ENCODE assay signal across 8 cellular contexts in genomic region chr13:39602614-39603366, GRCh38. TPM values are rescaled to one million over a fixed set of nuclear protein-coding genes. Genes with fewer than 3 reads are reported as not detected.
A peak's percentile ranks its signal among the peaks of the same experiment; 100 is the strongest.
DNase-seq lines count a peak whose midpoint lies in the region; ATAC-seq and TF ChIP-seq lines count a peak whose summit lies in the region.

TSS of gene LHFPL6 (minus strand) at chr13:39603193.

- H3K27me3 Mint-ChIP-seq in activated T-helper 1 cell treated with anti-CD3 and anti-CD28 coated beads, Interleukin-12 subunit alpha, Interleukin-12 subunit beta, Interleukin-2, Interleukin-4 antibody, amounts not matched to agents 30 ng/mL and 10 ng/mL and 1 ng/mL, durations not matched to agents 14 hours and 24 hours and 36 hours (ENCODE audit: insufficient read depth) = peaks cover 47% of the 10 kb centered on the region
- peaks cover 24 to 42% (median 41%) of the 10 kb centered on the region in 3 donors for H3K27me3 Mint-ChIP-seq in naive B cell
- H3K27me3 Mint-ChIP-seq in stimulated activated naive CD8-positive, alpha-beta T cell treated with anti-CD3 and anti-CD28 coated beads, Interleukin-15, Interleukin-2, amounts not matched to agents 100 ng/mL and 50 ng/mL, for 24 hours = peaks cover 65% of the 10 kb centered on the region

- H3K4me3 ChIP-seq in fibroblast of mammary gland (ENCODE audit: control insufficient read depth, low read depth, low read length) = peak within 1 kb of the TSS; percentile 85

- TF ChIP-seq CTCF in fibroblast of mammary gland (conservative IDR thresholded peaks at IDR 0.05; ENCODE audit: control insufficient read depth, insufficient read depth, low read depth, low read length) = peak; percentile 31

- intact Hi-C loops in activated T-helper 1 cell treated with anti-CD3 and anti-CD28 coated beads, Interleukin-12 subunit alpha, Interleukin-12 subunit beta, Interleukin-2, Interleukin-4 antibody, amounts not matched to agents 30 ng/mL and 10 ng/mL and 1 ng/mL, durations not matched to agents 14 hours and 24 hours and 36 hours (cut with micrococcal nuclease) = loop anchor here (2.0 to 5.0 kb wide), 3 partner anchors 52 to 565 kb away; partner anchors contain the start of genes COG6, NHLRC3 and PROSER1

- DNase-seq in CD1c-positive myeloid dendritic cell (ENCODE audit: extremely low spot score) (peak; percentile 65), OCI-M1 (lab: John Stamatoyannopoulos, UW) (peak; percentile 53), fibroblast of mammary gland (ENCODE audit: low read depth) (peak; percentile 69), naive B cell (peak; percentile 19)
- DNase-seq in activated T-helper 1 cell treated with anti-CD3 and anti-CD28 coated beads, Interleukin-12 subunit alpha, Interleukin-12 subunit beta, Interleukin-2, Interleukin-4 antibody, amounts not matched to agents 30 ng/mL and 10 ng/mL and 1 ng/mL, durations not matched to agents 14 hours and 24 hours and 36 hours (ENCODE audit: low spot score) = peak; percentile 67

- no peaks in the 10 kb centered on the region for H3K36me3 Mint-ChIP-seq in activated T-helper 1 cell treated with anti-CD3 and anti-CD28 coated beads, Interleukin-12 subunit alpha, Interleukin-12 subunit beta, Interleukin-2, Interleukin-4 antibody, amounts not matched to agents 30 ng/mL and 10 ng/mL and 1 ng/mL, durations not matched to agents 14 hours and 24 hours and 36 hours (ENCODE audit: low read depth)
- H3K36me3 Mint-ChIP-seq in naive B cell = no peaks in the 10 kb centered on the region
- H3K36me3 Mint-ChIP-seq in stimulated activated naive CD8-positive, alpha-beta T cell treated with anti-CD3 and anti-CD28 coated beads, Interleukin-15, Interleukin-2, amounts not matched to agents 100 ng/mL and 50 ng/mL, for 24 hours (ENCODE audit: low read depth) = no peaks in the 10 kb centered on the region

- H3K9me3 Mint-ChIP-seq in activated T-helper 1 cell treated with anti-CD3 and anti-CD28 coated beads, Interleukin-12 subunit alpha, Interleukin-12 subunit beta, Interleukin-2, Interleukin-4 antibody, amounts not matched to agents 30 ng/mL and 10 ng/mL and 1 ng/mL, durations not matched to agents 14 hours and 24 hours and 36 hours = no peaks in the 10 kb centered on the region
- no peaks in the 10 kb centered on the region for H3K9me3 Mint-ChIP-seq in naive B cell
- no peaks in the 10 kb centered on the region for H3K9me3 Mint-ChIP-seq in stimulated activated naive CD8-positive, alpha-beta T cell treated with anti-CD3 and anti-CD28 coated beads, Interleukin-15, Interleukin-2, amounts not matched to agents 100 ng/mL and 50 ng/mL, for 24 hours

- ATAC-seq in GM19452 (IDR thresholded peaks at IDR 0.05; ENCODE audit: unreplicated experiment) (peak; percentile 93), HG03558 (IDR thresholded peaks at IDR 0.05; ENCODE audit: extremely low read depth, unreplicated experiment) (peak; percentile 61), naive B cell (ENCODE audit: low read depth in 2 of 2) (peak; percentile 88 to 90)

- peaks cover 16% of the 10 kb centered on the region for H3K4me1 Mint-ChIP-seq in activated T-helper 1 cell treated with anti-CD3 and anti-CD28 coated beads, Interleukin-12 subunit alpha, Interleukin-12 subunit beta, Interleukin-2, Interleukin-4 antibody, amounts not matched to agents 30 ng/mL and 10 ng/mL and 1 ng/mL, durations not matched to agents 14 hours and 24 hours and 36 hours (ENCODE audit: low read depth)
- H3K4me1 Mint-ChIP-seq in naive B cell = peaks cover 9 to 18% (median 14%) of the 10 kb centered on the region in 3 donors
- H3K4me1 Mint-ChIP-seq in stimulated activated naive CD8-positive, alpha-beta T cell treated with anti-CD3 and anti-CD28 coated beads, Interleukin-15, Interleukin-2, amounts not matched to agents 100 ng/mL and 50 ng/mL, for 24 hours (ENCODE audit: low read depth) = peaks cover 14% of the 10 kb centered on the region

- peak within 1 kb of the TSS; percentile 72 for H3K27ac Mint-ChIP-seq in activated T-helper 1 cell treated with anti-CD3 and anti-CD28 coated beads, Interleukin-12 subunit alpha, Interleukin-12 subunit beta, Interleukin-2, Interleukin-4 antibody, amounts not matched to agents 30 ng/mL and 10 ng/mL and 1 ng/mL, durations not matched to agents 14 hours and 24 hours and 36 hours
- H3K27ac Mint-ChIP-seq in naive B cell = peak within 1 kb of the TSS in 1 of 6 donors; percentile 16
- H3K27ac Mint-ChIP-seq in stimulated activated naive CD8-positive, alpha-beta T cell treated with anti-CD3 and anti-CD28 coated beads, Interleukin-15, Interleukin-2, amounts not matched to agents 100 ng/mL and 50 ng/mL, for 24 hours = no peak within 1 kb of the TSS

- peak within 1 kb of the TSS; percentile 83 for H3K4me3 Mint-ChIP-seq in activated T-helper 1 cell treated with anti-CD3 and anti-CD28 coated beads, Interleukin-12 subunit alpha, Interleukin-12 subunit beta, Interleukin-2, Interleukin-4 antibody, amounts not matched to agents 30 ng/mL and 10 ng/mL and 1 ng/mL, durations not matched to agents 14 hours and 24 hours and 36 hours
- H3K4me3 Mint-ChIP-seq in naive B cell = peak within 1 kb of the TSS; percentile 65 to 87 (median 82)
- H3K4me3 Mint-ChIP-seq in stimulated activated naive CD8-positive, alpha-beta T cell treated with anti-CD3 and anti-CD28 coated beads, Interleukin-15, Interleukin-2, amounts not matched to agents 100 ng/mL and 50 ng/mL, for 24 hours = peak within 1 kb of the TSS; percentile 83

RNA-seq across cellular contexts. Expression of gene LHFPL6, which starts in this region (rescaled TPM):
- total RNA-seq in activated T-helper 1 cell treated with anti-CD3 and anti-CD28 coated beads, Interleukin-12 subunit alpha, Interleukin-12 subunit beta, Interleukin-2, Interleukin-4 antibody, amounts not matched to agents 30 ng/mL and 10 ng/mL and 1 ng/mL, durations not matched to agents 14 hours and 24 hours and 36 hours = 4.2 and 4.8 TPM in 2 replicates
- polyA plus RNA-seq in naive B cell (ENCODE audit: low read depth in 6 of 6) = under 1 TPM in 4 of 6 donors, not detected in 2; 0.12 to 0.25 (median 0.16) TPM

Comparison
In these comparisons a context has a peak if more than half of its experiments do, and no peak if none do; other contexts are left out.
1. Peak in every context shown above with its lines: DNase-seq, ATAC-seq and H3K4me3 ChIP-seq.
2. Peak in DNase-seq and ATAC-seq in naive B cell; RNA of the gene not detected or under 1 TPM.
3. DNase-seq: peak in every context shown above with its lines; median percentile 69 in fibroblast of mammary gland; 67 in activated T-helper 1 cell treated with anti-CD3 and anti-CD28 coated beads, Interleukin-12 subunit alpha, Interleukin-12 subunit beta, Interleukin-2, Interleukin-4 antibody, amounts not matched to agents 30 ng/mL and 10 ng/mL and 1 ng/mL, durations not matched to agents 14 hours and 24 hours and 36 hours; 65 in CD1c-positive myeloid dendritic cell; 53 in OCI-M1; 19 in naive B cell.